Comparison of ENCODE assay signal across 11 cellular contexts in genomic region chr2:1910562-1911256, GRCh38.
A peak's percentile ranks its signal among the peaks of the same experiment; 100 is the strongest.
DNase-seq lines count a peak whose midpoint lies in the region; ATAC-seq, FAIRE-seq and TF ChIP-seq lines count a peak whose summit lies in the region.
"Had no signal": no experiment of that assay in that cellular context is flagged by ENCODE, and none has a peak within 500 bp of the region (broad histone marks: within the 10 kb centered on the region; RNA-seq: fewer than 3 reads in every experiment).

No MANE protein-coding gene starts in this region.

- no peaks in the 10 kb centered on the region for H3K79me2 ChIP-seq in DND-41 (ENCODE audit: insufficient read depth, low read length)
- no peaks in the 10 kb centered on the region for H3K79me2 ChIP-seq in HepG2 (ENCODE audit: insufficient read depth, low read length)

- H3K9me3 ChIP-seq in A673 (ENCODE audit: low read depth, low read length, poor library complexity, severe bottlenecking) (no peaks in the 10 kb centered on the region), DND-41 (ENCODE audit: insufficient read depth, low read length, severe bottlenecking) (no peaks in the 10 kb centered on the region), HepG2 (ENCODE audit: low read length) (no peaks in the 10 kb centered on the region), BE2C (no peaks in the 10 kb centered on the region)

- H3K9ac ChIP-seq in DND-41 (ENCODE audit: low read depth, low read length) (no peak overlapping the region), HepG2 (ENCODE audit: insufficient read depth, low read depth, low read length) (no peak overlapping the region)

- TF ChIP-seq POLR2A in HepG2 (IDR thresholded peaks at IDR 0.05; ENCODE audit: insufficient read depth in 1 of 2, low read depth in 2 of 2, low read length in 2 of 2) = no peak

- no peak overlapping the region for H3K4me2 ChIP-seq in DND-41 (ENCODE audit: insufficient read depth, low read length)
- no peak overlapping the region for H3K4me2 ChIP-seq in HepG2 (ENCODE audit: low read depth, low read length)

- no peak for ATAC-seq in DND-41 (ENCODE audit: insufficient read depth, low read depth)
- ATAC-seq in HepG2 = no peak

- no peaks in the 10 kb centered on the region for H3K4me1 ChIP-seq in A673 (ENCODE audit: insufficient read depth, low read length, poor library complexity, severe bottlenecking)
- no peaks in the 10 kb centered on the region for H3K4me1 ChIP-seq in DND-41 (ENCODE audit: insufficient read depth, low read length)
- H3K4me1 ChIP-seq in HepG2 (ENCODE audit: insufficient read depth, low read length) = no peaks in the 10 kb centered on the region
- H3K4me1 ChIP-seq in BE2C = no peaks in the 10 kb centered on the region

- CTCF ChIA-PET in A673 (lab: Charles Lee) = no interaction called here
- CTCF ChIA-PET in HepG2 (lab: Yijun Ruan, JAX; ENCODE audit: low intra/inter-chr PET ratio, low total read pairs) = no interaction called here

- H3K4me3 ChIP-seq in A673 (ENCODE audit: low read depth, low read length, poor library complexity, severe bottlenecking) (no peak overlapping the region), DND-41 (ENCODE audit: low read depth in 1 of 2, low read length in 2 of 2) (no peak overlapping the region), HepG2 (replicated peaks in 1 of 3; ENCODE audit: insufficient read depth in 1 of 3, low read depth in 2 of 3, low read length in 3 of 3) (no peak overlapping the region), BE2C (ENCODE audit: low read depth, low read length) (no peak overlapping the region)

- DNase-seq in A673 (ENCODE audit: low spot score) = peak; percentile 39
- no peak for DNase-seq in DND-41
- peak; percentile 47 for DNase-seq in astrocyte of the hippocampus (ENCODE audit: low read depth, low spot score)
- DNase-seq in HepG2 (ENCODE audit: low spot score) = no peak
- no peak for DNase-seq in BE2C
- no peak for DNase-seq in effector CD4-positive, alpha-beta T cell
- no peak for DNase-seq in HCEC 1CT
- DNase-seq in T-helper 1 cell = no peak
- DNase-seq: activated CD8-positive, alpha-beta memory T cell treated with anti-CD3 and anti-CD28 coated beads for 24 hours; aorta; NCI-H226 had no signal

- 58% methylated on average over 14 of the region's 14 CpGs for WGBS in HepG2 (ENCODE audit: low lambda C conversion rate)

- H3K27ac ChIP-seq in A673 (ENCODE audit: low read depth, low read length, poor library complexity, severe bottlenecking) (no peak overlapping the region), DND-41 (ENCODE audit: low read length) (no peak overlapping the region), HepG2 (ENCODE audit: extremely low read length, insufficient read depth, low read length) (no peak overlapping the region)

- TF ChIP-seq EP300 in HepG2 (IDR thresholded peaks at IDR 0.05; ENCODE audit: low read depth in 2 of 2, low read length in 2 of 2) (no peak), HepG2 (CRISPR knock-in tag; IDR thresholded peaks at IDR 0.05; ENCODE audit: borderline replicate concordance) (no peak)

- intact Hi-C loops in A673 (cut with micrococcal nuclease; ENCODE audit: unreplicated experiment) = loop anchor here (10.0 kb wide), 1 partner anchor 194 kb away; no protein-coding TSS in a partner anchor
- intact Hi-C loops in HepG2 (cut with micrococcal nuclease; ENCODE audit: unreplicated experiment) = no loop called here

- peak; percentile 61 for TF ChIP-seq CTCF in A673 (conservative IDR thresholded peaks at IDR 0.05; ENCODE audit: low read depth, low read length)
- peak; percentile 29 for TF ChIP-seq CTCF in DND-41 (IDR thresholded peaks at IDR 0.05; ENCODE audit: borderline replicate concordance, extremely low read depth, low read length, poor library complexity, severe bottlenecking)
- TF ChIP-seq CTCF in HepG2 (CRISPR knock-in tag; IDR thresholded peaks at IDR 0.05) = peak; percentile 16; the same call in 1 of the 2 replicates
- no peak for TF ChIP-seq CTCF in BE2C (IDR thresholded peaks at IDR 0.05; ENCODE audit: low read depth, low read length)

- H3K36me3 ChIP-seq in A673 (ENCODE audit: insufficient read depth, low read length, poor library complexity, severe bottlenecking) = no peaks in the 10 kb centered on the region
- H3K36me3 ChIP-seq in DND-41 (ENCODE audit: insufficient read depth, low read length) = no peaks in the 10 kb centered on the region
- no peaks in the 10 kb centered on the region for H3K36me3 ChIP-seq in HepG2 (replicated peaks in 1 of 2; ENCODE audit: control insufficient read depth in 1 of 2, insufficient read depth in 2 of 2, low read length in 2 of 2)
- H3K36me3 ChIP-seq in BE2C = no peaks in the 10 kb centered on the region

- in situ Hi-C loops in HepG2 (cut with HindIII; ENCODE audit: extremely low pct_ligation_motif_present, low pct_unique_long_range_greater_than_20kb) = no loop called here

- TF ChIP-seq RAD21 in HepG2 (CRISPR knock-in tag; IDR thresholded peaks at IDR 0.05) = no peak

- H2AFZ ChIP-seq in DND-41 (ENCODE audit: low read depth, low read length) = no peak overlapping the region
- H2AFZ ChIP-seq in HepG2 (ENCODE audit: low read length) = no peak overlapping the region

- no peaks in the 10 kb centered on the region for H3K27me3 ChIP-seq in A673 (replicated peaks; ENCODE audit: insufficient read depth, low read depth, low read length, poor library complexity)
- no peaks in the 10 kb centered on the region for H3K27me3 ChIP-seq in DND-41 (ENCODE audit: insufficient read depth, low read length, poor library complexity)
- H3K27me3 ChIP-seq in HepG2 (ENCODE audit: control insufficient read depth in 1 of 2, insufficient read depth in 2 of 2, low read length in 2 of 2) = peaks cover 2 to 38% of the 10 kb centered on the region in 2 experiments; a peak in 3 of 5 replicates
- H3K27me3 ChIP-seq in BE2C = no peaks in the 10 kb centered on the region

- no peak for FAIRE-seq in HepG2 (lab: Jason Lieb, UNC)

- no TSS peak for BruUV-seq in A673 (replicated peaks; lab: Mats Ljungman, UMichigan)
- no TSS peak for BruUV-seq in HepG2 (replicated peaks; lab: Mats Ljungman, UMichigan)

- no peaks in the 10 kb centered on the region for H4K20me1 ChIP-seq in DND-41 (ENCODE audit: insufficient read depth, low read length)
- no peaks in the 10 kb centered on the region for H4K20me1 ChIP-seq in HepG2 (ENCODE audit: insufficient read depth, low read length)

- POLR2A ChIA-PET in A673 (lab: Charles Lee; ENCODE audit: low non-redundant PET) (no interaction called here), HepG2 (lab: Yijun Ruan, JAX) (no interaction called here)

TF ChIP-seq in HepG2, 621 proteins besides CTCF, POLR2A, EP300 and RAD21:
- TF ChIP-seq TFDP2 (CRISPR knock-in tag; IDR thresholded peaks at IDR 0.05) (no peak), SIN3B (IDR thresholded peaks at IDR 0.05; ENCODE audit: low read length) (no peak), AGO2 (optimal IDR thresholded peaks at IDR 0.05; ENCODE audit: low read depth, low read length) (no peak), HNRNPLL (IDR thresholded peaks at IDR 0.05; ENCODE audit: low read depth, low read length, poor library complexity, severe bottlenecking) (no peak), TIGD3 (CRISPR knock-in tag; IDR thresholded peaks at IDR 0.05; ENCODE audit: borderline replicate concordance) (no peak), XRCC5 (optimal IDR thresholded peaks at IDR 0.05; ENCODE audit: low read length) (no peak), ZNF839 (CRISPR knock-in tag; IDR thresholded peaks at IDR 0.05; ENCODE audit: borderline replicate concordance) (no peak), ZNF605 (CRISPR knock-in tag; IDR thresholded peaks at IDR 0.05) (no peak)

Comparison
In these comparisons a context has a peak if more than half of its experiments do, and no peak if none do; other contexts are left out.
1. DNase-seq: peak in A673 (single experiment) and astrocyte of the hippocampus (single experiment); none in DND-41 (single experiment), HepG2 (single experiment), BE2C (single experiment), effector CD4-positive, alpha-beta T cell (single experiment), HCEC 1CT (single experiment) and T-helper 1 cell (0 of 5).